Comparison of ENCODE assay signal across 30 cellular contexts in genomic region chr3:140916603-140917002, GRCh38.
"Had no signal": no experiment of that assay in that cellular context is flagged by ENCODE, and none has a peak within 500 bp of the region (broad histone marks: within the 10 kb centered on the region; RNA-seq: fewer than 3 reads in every experiment).

No MANE protein-coding gene starts in this region.

- H3K4me3 Mint-ChIP-seq: dendritic cell treated with granulocyte-macrophage colony-stimulating factor and Interleukin-4, amounts not matched to agents 40 ng/mL and 50 ng/mL, for 4 days; effector memory CD8-positive, alpha-beta T cell; endodermal cell; immature natural killer cell; mesothelial cell of epicardium had no signal

- H3K27me3 Mint-ChIP-seq: dendritic cell treated with granulocyte-macrophage colony-stimulating factor and Interleukin-4, amounts not matched to agents 40 ng/mL and 50 ng/mL, for 4 days had no signal

- H3K9me3 Mint-ChIP-seq: dendritic cell treated with granulocyte-macrophage colony-stimulating factor and Interleukin-4, amounts not matched to agents 40 ng/mL and 50 ng/mL, for 4 days; effector memory CD8-positive, alpha-beta T cell; endodermal cell; immature natural killer cell; mesothelial cell of epicardium; naive B cell had no signal

- H3K4me1 Mint-ChIP-seq: immature natural killer cell, naive B cell had no signal

- FAIRE-seq: endometrium, kidney had no signal

- H3K9me3 ChIP-seq: colonic mucosa, esophagus squamous epithelium, gastrocnemius medialis, heart right ventricle, left lung, lower lobe of right lung, mucosa of descending colon had no signal

- H3K27ac Mint-ChIP-seq: dendritic cell treated with granulocyte-macrophage colony-stimulating factor and Interleukin-4, amounts not matched to agents 40 ng/mL and 50 ng/mL, for 4 days; effector memory CD8-positive, alpha-beta T cell; endodermal cell; immature natural killer cell; mesothelial cell of epicardium; naive B cell had no signal

- H3K36me3 Mint-ChIP-seq: immature natural killer cell, mesothelial cell of epicardium, naive B cell had no signal

- H3K4me1 ChIP-seq: colonic mucosa, esophagus squamous epithelium, left lung, lower lobe of right lung had no signal

- ATAC-seq: effector memory CD8-positive, alpha-beta T cell; esophagus mucosa; gastrocnemius medialis; left colon; left lung; left ventricle myocardium superior; lower lobe of right lung; mucosa of descending colon had no signal

- H3K4me3 ChIP-seq: colonic mucosa, esophagus squamous epithelium, gastrocnemius medialis, heart right ventricle, left lung, lower lobe of right lung, mucosa of descending colon had no signal

- H3K36me3 ChIP-seq: colonic mucosa, esophagus squamous epithelium, gastrocnemius medialis, heart right ventricle, left lung, lower lobe of right lung had no signal

- DNase-seq: colonic mucosa; cortex of kidney; effector CD8-positive, alpha-beta T cell; effector memory CD8-positive, alpha-beta T cell; endodermal cell; erythroblast; esophagus squamous epithelium; foreskin fibroblast; foreskin melanocyte; gastrocnemius medialis; glutamatergic neuron; head of caudate nucleus; heart right ventricle; hippocampal formation; immature natural killer cell; islet precursor cell; kidney; kidney glomerular epithelial cell; left colon; left lung; left ventricle myocardium superior; lower lobe of right lung; mesenchymal stem cell; mucosa of descending colon; naive B cell had no signal

- H3K27me3 ChIP-seq: colonic mucosa, gastrocnemius medialis, heart right ventricle had no signal

- H3K27ac ChIP-seq: colonic mucosa, epithelial cell of prostate, esophagus squamous epithelium, gastrocnemius medialis, left lung, lower lobe of right lung had no signal
